Comparison of ENCODE assay signal across 8 cellular contexts in genomic region chr19:42132851-42133528, GRCh38. TPM values are rescaled to one million over a fixed set of nuclear protein-coding genes. Genes with fewer than 3 reads are reported as not detected.
A peak's percentile ranks its signal among the peaks of the same experiment; 100 is the strongest.
DNase-seq lines count a peak whose midpoint lies in the region; ATAC-seq and TF ChIP-seq lines count a peak whose summit lies in the region.

No MANE protein-coding gene starts in this region.

- H3K4me1 ChIP-seq in right atrium auricular region: peaks cover 0 to 16% of the 10 kb centered on the region in 2 donors
- H3K4me1 ChIP-seq in vagina: peaks cover 14% of the 10 kb centered on the region

- intact Hi-C loops in vagina (cut with DNase I): loop anchor here (5.0 kb wide), 1 partner anchor 49 kb away; no protein-coding TSS in a partner anchor

- H3K36me3 Mint-ChIP-seq in activated naive CD8-positive, alpha-beta T cell treated with anti-CD3 and anti-CD28 coated beads, Interleukin-2, amount 10 ng/mL, durations not matched to agents 7 days and 5 days: peaks cover 4% of the 10 kb centered on the region

- H3K36me3 ChIP-seq in right atrium auricular region (no peaks in the 10 kb centered on the region), vagina (no peaks in the 10 kb centered on the region)

- H3K9me3 ChIP-seq in right atrium auricular region: no peaks in the 10 kb centered on the region
- H3K9me3 ChIP-seq in vagina: no peaks in the 10 kb centered on the region

- H3K27me3 ChIP-seq in right atrium auricular region: peaks cover 6 to 10% of the 10 kb centered on the region in 2 donors
- no peaks in the 10 kb centered on the region for H3K27me3 ChIP-seq in vagina

- H3K27ac ChIP-seq in right atrium auricular region (no peak overlapping the region), vagina (no peak overlapping the region)

- no peak for TF ChIP-seq POLR2A in vagina (IDR thresholded peaks at IDR 0.05)

- ATAC-seq in GM19372 (IDR thresholded peaks at IDR 0.05; ENCODE audit: low read depth, unreplicated experiment): peak; percentile 39
- ATAC-seq in activated naive CD8-positive, alpha-beta T cell treated with anti-CD3 and anti-CD28 coated beads, Interleukin-2, amount 10 ng/mL, durations not matched to agents 7 days and 5 days (ENCODE audit: low read depth): peak; percentile 53

- H3K9me3 Mint-ChIP-seq in activated naive CD8-positive, alpha-beta T cell treated with anti-CD3 and anti-CD28 coated beads, Interleukin-2, amount 10 ng/mL, durations not matched to agents 7 days and 5 days: no peaks in the 10 kb centered on the region

- H3K4me3 ChIP-seq in right atrium auricular region (peak overlapping the region in 1 of 2 donors; percentile 37), vagina (peak overlapping the region; percentile 20 to 25)

- peak overlapping the region; percentile 88 for H3K27ac Mint-ChIP-seq in activated naive CD8-positive, alpha-beta T cell treated with anti-CD3 and anti-CD28 coated beads, Interleukin-2, amount 10 ng/mL, durations not matched to agents 7 days and 5 days

- TF ChIP-seq CTCF in right atrium auricular region (IDR thresholded peaks at IDR 0.05): peak; percentile 95 to 98
- TF ChIP-seq CTCF in vagina (IDR thresholded peaks at IDR 0.05): peak; percentile 82 to 95 (median 86)

- DNase-seq in Ammon's horn (ENCODE audit: low spot score): peak; percentile 69
- peak; percentile 62 for DNase-seq in MV-4-11 (lab: John Stamatoyannopoulos, UW)
- DNase-seq in SW480 (ENCODE audit: low spot score): peak; percentile 79
- DNase-seq in activated naive CD8-positive, alpha-beta T cell treated with anti-CD3 and anti-CD28 coated beads, Interleukin-2, amount 10 ng/mL, durations not matched to agents 7 days and 5 days: peak; percentile 96
- no peak for DNase-seq in right atrium auricular region (ENCODE audit: low spot score)
- DNase-seq in putamen (ENCODE audit: low spot score): peak; percentile 63
- DNase-seq in vagina (ENCODE audit: extremely low spot score in 2 of 2): no peak

- H3K4me3 Mint-ChIP-seq in activated naive CD8-positive, alpha-beta T cell treated with anti-CD3 and anti-CD28 coated beads, Interleukin-2, amount 10 ng/mL, durations not matched to agents 7 days and 5 days: peak overlapping the region; percentile 94

- peaks cover 44% of the 10 kb centered on the region for H3K4me1 Mint-ChIP-seq in activated naive CD8-positive, alpha-beta T cell treated with anti-CD3 and anti-CD28 coated beads, Interleukin-2, amount 10 ng/mL, durations not matched to agents 7 days and 5 days

- POLR2A ChIA-PET in activated naive CD8-positive, alpha-beta T cell treated with anti-CD3 and anti-CD28 coated beads, Interleukin-2, amount 10 ng/mL, durations not matched to agents 7 days and 5 days (lab: Charles Lee): interaction anchor here (0.6 to 1.7 kb wide), 11 partner anchors 11 to 146 kb away, joined by 3 to 7 read pairs (median 4); partner anchors contain the start of genes CIC and GSK3A

- H3K27me3 Mint-ChIP-seq in activated naive CD8-positive, alpha-beta T cell treated with anti-CD3 and anti-CD28 coated beads, Interleukin-2, amount 10 ng/mL, durations not matched to agents 7 days and 5 days: no peaks in the 10 kb centered on the region

RNA-seq across cellular contexts. Expression of gene POU2F2, which starts 0.7 kb away (rescaled TPM):
- total RNA-seq in activated naive CD8-positive, alpha-beta T cell treated with anti-CD3 and anti-CD28 coated beads, Interleukin-2, amount 10 ng/mL, durations not matched to agents 7 days and 5 days: 10 to 100 TPM; 33.0 to 33.9 TPM
- total RNA-seq in right atrium auricular region: under 1 TPM; 0.11 to 0.83 TPM
- 0.74 TPM for total RNA-seq in vagina

RNA-seq across cellular contexts. Expression of gene ZNF574, which starts 57.0 kb away (rescaled TPM):
- 10 to 100 TPM; 17.6 to 18.9 TPM for total RNA-seq in activated naive CD8-positive, alpha-beta T cell treated with anti-CD3 and anti-CD28 coated beads, Interleukin-2, amount 10 ng/mL, durations not matched to agents 7 days and 5 days
- total RNA-seq in right atrium auricular region: 10 to 100 TPM in 1 of 2 donors, 1 to 10 TPM in 1; 8.1 to 13.6 TPM
- total RNA-seq in vagina: 26.5 TPM

Comparison
In these comparisons a context has a peak if more than half of its experiments do, and no peak if none do; other contexts are left out.
1. DNase-seq: peak in Ammon's horn (single experiment), MV-4-11 (single experiment), SW480 (single experiment), activated naive CD8-positive, alpha-beta T cell treated with anti-CD3 and anti-CD28 coated beads, Interleukin-2, amount 10 ng/mL, durations not matched to agents 7 days and 5 days (single experiment) and putamen (single experiment); none in right atrium auricular region (single experiment) and vagina (0 of 2).
2. RNA of gene POU2F2, which starts 0.7 kb away (total RNA-seq): 33.0 to 33.9 TPM in activated naive CD8-positive, alpha-beta T cell treated with anti-CD3 and anti-CD28 coated beads, Interleukin-2, amount 10 ng/mL, durations not matched to agents 7 days and 5 days; 0.11 to 0.83 TPM in right atrium auricular region and 0.74 TPM in vagina (single experiment); every median in the first group is over 10 times any median in the second.